Comparison of ENCODE assay signal across 8 cellular contexts in the genomic region with DNA sequence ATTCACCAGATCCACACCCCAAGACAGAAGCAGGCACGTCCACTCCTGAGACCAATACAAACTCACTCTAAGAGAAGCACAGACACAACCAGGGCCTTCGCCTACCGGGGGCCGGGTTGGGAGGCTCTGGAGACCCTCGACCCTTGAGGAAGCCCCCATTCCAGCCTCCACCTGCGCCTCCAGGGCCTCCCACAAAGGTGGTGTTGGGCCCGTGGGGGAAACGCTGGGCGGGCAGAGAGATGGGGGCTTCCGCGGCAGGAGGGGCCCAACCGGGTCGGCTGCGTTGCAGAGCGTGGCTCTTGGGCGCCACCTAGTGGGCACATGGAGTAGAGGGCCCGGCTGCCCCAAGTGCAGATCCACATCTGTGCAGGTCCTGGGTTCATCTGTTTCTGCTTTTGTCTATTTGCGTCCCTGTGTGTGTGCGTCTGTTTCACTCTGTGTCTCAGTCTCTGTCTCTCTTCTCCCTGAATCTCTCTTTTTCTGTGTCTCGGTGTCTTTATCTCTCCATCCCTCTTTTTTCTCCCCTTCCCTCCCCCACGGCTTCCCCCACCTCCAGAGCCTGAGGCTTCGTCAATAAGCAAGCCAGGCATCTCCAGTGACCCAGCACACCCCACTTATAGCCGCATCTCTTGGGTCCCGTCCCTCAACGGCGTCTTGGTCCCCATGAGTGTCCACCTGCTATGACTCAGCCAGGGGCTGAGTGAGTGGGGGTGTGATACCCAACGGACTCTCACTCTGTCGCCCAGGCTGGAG. TPM values are rescaled to one million over a fixed set of nuclear protein-coding genes. Genes with fewer than 3 reads are reported as not detected.
DNase-seq lines count a peak whose midpoint lies in the region; ATAC-seq lines count a peak whose summit lies in the region.

No MANE protein-coding gene starts in this region.

- intact Hi-C loops in posterior vena cava (cut with DNase I) = no loop called here

- ATAC-seq in HG03442 (IDR thresholded peaks at IDR 0.05; ENCODE audit: unreplicated experiment) = no peak

- DNase-seq in COR-L47 (lab: John Stamatoyannopoulos, UW) (peak; percentile 29), HuH-7 (ENCODE audit: low spot score) (peak; percentile 85), SK-N-DZ (ENCODE audit: low spot score) (peak; percentile 57), activated gamma-delta T cell treated with Interleukin-2 at 50 U/mL for 16 hours (peak; percentile 71), glomerular visceral epithelial cell (ENCODE audit: extremely low spot score) (peak; percentile 49), posterior vena cava (ENCODE audit: low spot score) (peak; percentile 89), ureter (ENCODE audit: low spot score) (peak; percentile 68)

RNA-seq across cellular contexts. Expression of gene TINCR, which starts 10.5 kb away (rescaled TPM):
- 0.09 TPM in 1 of 2 replicates, not detected in the other for polyA plus RNA-seq in SK-N-DZ (2014; cell fraction: cytosol; rRNA removed)
- not detected in 2 replicates for polyA plus RNA-seq in SK-N-DZ (2014; cell fraction: nucleus; rRNA removed)
- total RNA-seq in posterior vena cava (under 1 TPM; 0.42 to 0.43 TPM), ureter (5.8 TPM)

RNA-seq across cellular contexts. Expression of gene SAFB2, which starts 44.3 kb away (rescaled TPM):
- 8.3 and 12.7 TPM in 2 replicates for polyA plus RNA-seq in SK-N-DZ (2014; cell fraction: cytosol; rRNA removed)
- polyA plus RNA-seq in SK-N-DZ (2014; cell fraction: nucleus; rRNA removed) = 33.5 and 69.8 TPM in 2 replicates
- 10 to 100 TPM; 50.9 to 57.3 TPM for total RNA-seq in posterior vena cava
- 105 TPM for total RNA-seq in ureter

RNA-seq across cellular contexts. Expression of gene SAFB, which starts 44.6 kb away (rescaled TPM):
- polyA plus RNA-seq in SK-N-DZ (2014; cell fraction: cytosol; rRNA removed) = 21.0 and 30.1 TPM in 2 replicates
- polyA plus RNA-seq in SK-N-DZ (2014; cell fraction: nucleus; rRNA removed) = 45.2 and 117 TPM in 2 replicates
- total RNA-seq in posterior vena cava (10 to 100 TPM; 49.4 to 50.5 TPM), ureter (90.0 TPM)

Comparison
In these comparisons a context has a peak if more than half of its experiments do, and no peak if none do; other contexts are left out.
1. DNase-seq: peak in every context shown above with its lines; median percentile 89 in posterior vena cava; 85 in HuH-7; 71 in activated gamma-delta T cell treated with Interleukin-2 at 50 U/mL for 16 hours; 68 in ureter; 57 in SK-N-DZ; 49 in glomerular visceral epithelial cell; 29 in COR-L47.